ENCODE assay signal across 26 cellular contexts in genomic region chr18:62480927-62481326, GRCh38.
"Had no signal": no experiment of that assay in that cellular context is flagged by ENCODE, and none has a peak within 500 bp of the region (broad histone marks: within the 10 kb centered on the region; RNA-seq: fewer than 3 reads in every experiment).

No MANE protein-coding gene starts in this region.

- H3K9me3 ChIP-seq: colonic mucosa had no signal

- H3K36me3 ChIP-seq: ascending aorta, breast epithelium, cardiac muscle cell, colonic mucosa, esophagus squamous epithelium, gastroesophageal sphincter, heart right ventricle, WERI-Rb-1 had no signal

- DNase-seq: activated B cell treated with CpG ODN at 0.5 μM for 24 hours; activated CD4-positive, alpha-beta memory T cell treated with anti-CD3 and anti-CD28 coated beads, Interleukin-2, amount 10 ng/mL, durations not matched to agents 7 days and 5 days; activated CD4-positive, alpha-beta T cell treated with anti-CD3 and anti-CD28 coated beads, Interleukin-2, amount 50 U/mL, for 4 hours; activated CD8-positive, alpha-beta memory T cell treated with anti-CD3 and anti-CD28 coated beads, Interleukin-2, amount 50 U/mL, for 48 hours; activated gamma-delta T cell; activated naive CD4-positive, alpha-beta T cell; activated naive CD4-positive, alpha-beta T cell treated with anti-CD3 and anti-CD28 coated beads, Interleukin-2, amount 10 ng/mL, durations not matched to agents 7 days and 5 days; activated naive CD8-positive, alpha-beta T cell treated with anti-CD3 and anti-CD28 coated beads, Interleukin-2, amount 10 ng/mL, durations not matched to agents 7 days and 5 days; activated T-cell treated with anti-CD3 and anti-CD28 coated beads for 4 hours; activated T-cell treated with anti-CD3 and anti-CD28 coated beads, Interleukin-2, amount 50 U/mL, for 24 hours; activated T-cell treated with anti-CD3 and anti-CD28 coated beads, Interleukin-2, amount 50 U/mL, for 72 hours; central memory CD4-positive, alpha-beta T cell; cerebellar nuclear complex; colonic mucosa; effector CD8-positive, alpha-beta T cell; esophagus squamous epithelium; foreskin melanocyte; heart right ventricle; T-helper 17 cell; T1000; WERI-Rb-1 had no signal

- H3K4me1 ChIP-seq: ascending aorta, colonic mucosa, gastroesophageal sphincter had no signal

- H3K27ac ChIP-seq: ascending aorta, breast epithelium, cardiac muscle cell, colonic mucosa, epithelial cell of prostate, esophagus squamous epithelium, gastroesophageal sphincter, heart right ventricle, WERI-Rb-1 had no signal

- H3K4me3 ChIP-seq: ascending aorta, breast epithelium, cardiac muscle cell, colonic mucosa, esophagus squamous epithelium, gastroesophageal sphincter, heart right ventricle had no signal

- H3K27me3 ChIP-seq: ascending aorta, breast epithelium, cardiac muscle cell, colonic mucosa had no signal
